ENCODE assay signal across 1 cellular context in genomic region chr15:75167588-75168076, GRCh38.
A peak's percentile ranks its signal among the peaks of the same experiment; 100 is the strongest.
TF ChIP-seq lines count a peak whose summit lies in the region.

No MANE protein-coding gene starts in this region.

TF ChIP-seq in K562, 482 proteins besides CTCF, POLR2A, EP300 and RAD21 (continued from another document and continues in another):
- TF ChIP-seq, protein P1, sequence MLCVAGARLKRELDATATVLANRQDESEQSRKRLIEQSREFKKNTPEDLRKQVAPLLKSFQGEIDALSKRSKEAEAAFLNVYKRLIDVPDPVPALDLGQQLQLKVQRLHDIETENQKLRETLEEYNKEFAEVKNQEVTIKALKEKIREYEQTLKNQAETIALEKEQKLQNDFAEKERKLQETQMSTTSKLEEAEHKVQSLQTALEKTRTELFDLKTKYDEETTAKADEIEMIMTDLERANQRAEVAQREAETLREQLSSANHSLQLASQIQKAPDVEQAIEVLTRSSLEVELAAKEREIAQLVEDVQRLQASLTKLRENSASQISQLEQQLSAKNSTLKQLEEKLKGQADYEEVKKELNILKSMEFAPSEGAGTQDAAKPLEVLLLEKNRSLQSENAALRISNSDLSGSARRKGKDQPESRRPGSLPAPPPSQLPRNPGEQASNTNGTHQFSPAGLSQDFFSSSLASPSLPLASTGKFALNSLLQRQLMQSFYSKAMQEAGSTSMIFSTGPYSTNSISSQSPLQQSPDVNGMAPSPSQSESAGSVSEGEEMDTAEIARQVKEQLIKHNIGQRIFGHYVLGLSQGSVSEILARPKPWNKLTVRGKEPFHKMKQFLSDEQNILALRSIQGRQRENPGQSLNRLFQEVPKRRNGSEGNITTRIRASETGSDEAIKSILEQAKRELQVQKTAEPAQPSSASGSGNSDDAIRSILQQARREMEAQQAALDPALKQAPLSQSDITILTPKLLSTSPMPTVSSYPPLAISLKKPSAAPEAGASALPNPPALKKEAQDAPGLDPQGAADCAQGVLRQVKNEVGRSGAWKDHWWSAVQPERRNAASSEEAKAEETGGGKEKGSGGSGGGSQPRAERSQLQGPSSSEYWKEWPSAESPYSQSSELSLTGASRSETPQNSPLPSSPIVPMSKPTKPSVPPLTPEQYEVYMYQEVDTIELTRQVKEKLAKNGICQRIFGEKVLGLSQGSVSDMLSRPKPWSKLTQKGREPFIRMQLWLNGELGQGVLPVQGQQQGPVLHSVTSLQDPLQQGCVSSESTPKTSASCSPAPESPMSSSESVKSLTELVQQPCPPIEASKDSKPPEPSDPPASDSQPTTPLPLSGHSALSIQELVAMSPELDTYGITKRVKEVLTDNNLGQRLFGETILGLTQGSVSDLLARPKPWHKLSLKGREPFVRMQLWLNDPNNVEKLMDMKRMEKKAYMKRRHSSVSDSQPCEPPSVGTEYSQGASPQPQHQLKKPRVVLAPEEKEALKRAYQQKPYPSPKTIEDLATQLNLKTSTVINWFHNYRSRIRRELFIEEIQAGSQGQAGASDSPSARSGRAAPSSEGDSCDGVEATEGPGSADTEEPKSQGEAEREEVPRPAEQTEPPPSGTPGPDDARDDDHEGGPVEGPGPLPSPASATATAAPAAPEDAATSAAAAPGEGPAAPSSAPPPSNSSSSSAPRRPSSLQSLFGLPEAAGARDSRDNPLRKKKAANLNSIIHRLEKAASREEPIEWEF (CRISPR knock-in tag; IDR thresholded peaks at IDR 0.05): no peak
- TF ChIP-seq ELF4 (CRISPR knock-in tag; IDR thresholded peaks at IDR 0.05) (no peak), ZBTB9 (CRISPR knock-in tag; IDR thresholded peaks at IDR 0.05) (no peak), ZBTB7A (IDR thresholded peaks at IDR 0.05; ENCODE audit: borderline replicate concordance, control insufficient read depth, low read depth, low read length) (no peak), DPF2 (IDR thresholded peaks at IDR 0.05) (peak; percentile 89), ZNF165 (CRISPR knock-in tag; IDR thresholded peaks at IDR 0.05; ENCODE audit: borderline replicate concordance) (no peak), BACH1 (tag; IDR thresholded peaks at IDR 0.05) (no peak), GABPA (tag; conservative IDR thresholded peaks at IDR 0.05; ENCODE audit: low read depth) (no peak; the same call in 1 of the 2 replicates), SRSF1 (IDR thresholded peaks at IDR 0.05; ENCODE audit: low read depth, low read length) (no peak), MCM3 (IDR thresholded peaks at IDR 0.05) (no peak), SNIP1 (IDR thresholded peaks at IDR 0.05; ENCODE audit: low read depth) (no peak), ZKSCAN3 (CRISPR knock-in tag; IDR thresholded peaks at IDR 0.05) (no peak), POLR3G (IDR thresholded peaks at IDR 0.05; ENCODE audit: extremely low read depth, insufficient read length, insufficient replicate concordance) (no peak), ARHGAP35 (IDR thresholded peaks at IDR 0.05; ENCODE audit: partially characterized antibody) (no peak), KAT2B (IDR thresholded peaks at IDR 0.05; ENCODE audit: low read depth, low read length) (no peak), HNRNPLL (IDR thresholded peaks at IDR 0.05; ENCODE audit: low read depth, low read length, poor library complexity, severe bottlenecking) (no peak), ZBTB26 (CRISPR knock-in tag; IDR thresholded peaks at IDR 0.05) (no peak), ZNF707 (CRISPR knock-in tag; conservative IDR thresholded peaks at IDR 0.05) (no peak), ZNF3 (CRISPR knock-in tag; IDR thresholded peaks at IDR 0.05) (no peak), KDM1A (IDR thresholded peaks at IDR 0.05) (0 out of 4 replicates have a peak, but pooled peaks of 1 of the 2 experiments have one; percentile 26), CBX2 (IDR thresholded peaks at IDR 0.05; ENCODE audit: insufficient read depth, low read length, poor library complexity, severe bottlenecking) (no peak), CHCHD3 (CRISPR knock-in tag; IDR thresholded peaks at IDR 0.05) (no peak), NFE2L1 (tag; IDR thresholded peaks at IDR 0.05; ENCODE audit: borderline replicate concordance, low read depth) (no peak), ZNF232 (CRISPR knock-in tag; IDR thresholded peaks at IDR 0.05) (no peak), CCAR2 (IDR thresholded peaks at IDR 0.05; ENCODE audit: low read depth, low read length) (no peak), NCOA4 (IDR thresholded peaks at IDR 0.05; ENCODE audit: partially characterized antibody) (no peak), ZNF212 (CRISPR knock-in tag; IDR thresholded peaks at IDR 0.05) (no peak), ARNT (IDR thresholded peaks at IDR 0.05) (peak in 1 of 2 experiments; percentile 46; a peak in 1 of 4 replicates), NEUROD1 (IDR thresholded peaks at IDR 0.05; ENCODE audit: borderline replicate concordance, low read depth, low read length, partially characterized antibody) (no peak), KDM2B (CRISPR knock-in tag; IDR thresholded peaks at IDR 0.05) (no peak), HDAC8 (tag; IDR thresholded peaks at IDR 0.05) (no peak), TRIM24 (IDR thresholded peaks at IDR 0.05) (peak; percentile 11 to 59; a peak in 2 of 4 replicates), CREB3 (tag; conservative IDR thresholded peaks at IDR 0.05; ENCODE audit: low read depth) (no peak), ZFX (CRISPR knock-in tag; IDR thresholded peaks at IDR 0.05) (no peak), RBM22 (IDR thresholded peaks at IDR 0.05; ENCODE audit: low read depth, low read length, poor library complexity, severe bottlenecking) (no peak), ZNF347 (CRISPR knock-in tag; IDR thresholded peaks at IDR 0.05; ENCODE audit: low read depth) (no peak), ADNP (tag; IDR thresholded peaks at IDR 0.05) (no peak), NFXL1 (CRISPR knock-in tag; IDR thresholded peaks at IDR 0.05) (no peak), RBM25 (IDR thresholded peaks at IDR 0.05; ENCODE audit: low read depth, low read length, severe bottlenecking) (no peak), CBFB (CRISPR knock-in tag; IDR thresholded peaks at IDR 0.05) (no peak), SMAD1 (IDR thresholded peaks at IDR 0.05; ENCODE audit: low read depth, low read length, partially characterized antibody) (no peak), ZNF644 (tag; IDR thresholded peaks at IDR 0.05; ENCODE audit: low read depth) (no peak), NUFIP1 (IDR thresholded peaks at IDR 0.05; ENCODE audit: partially characterized antibody) (no peak), U2AF1 (optimal IDR thresholded peaks at IDR 0.05; ENCODE audit: low read depth, low read length) (no peak), ZNF217 (CRISPR knock-in tag; IDR thresholded peaks at IDR 0.05) (no peak), SIRT6 (IDR thresholded peaks at IDR 0.05; ENCODE audit: low read depth, low read length) (no peak), SMARCC2 (IDR thresholded peaks at IDR 0.05; ENCODE audit: low read depth) (peak; percentile 42; the same call in 1 of the 2 replicates), GABPB1 (CRISPR knock-in tag; IDR thresholded peaks at IDR 0.05) (no peak), CTBP1 (IDR thresholded peaks at IDR 0.05; ENCODE audit: borderline replicate concordance) (0 out of 2 replicates have a peak, but pooled peaks have one; percentile 24), ASH1L (IDR thresholded peaks at IDR 0.05; ENCODE audit: borderline replicate concordance, low read depth, partially characterized antibody) (no peak), CEBPG (CRISPR knock-in tag; IDR thresholded peaks at IDR 0.05) (no peak), CEBPG (tag; conservative IDR thresholded peaks at IDR 0.05 in 1 of 2, IDR thresholded peaks at IDR 0.05 in 1 of 2) (no peak), ETS2 (tag; IDR thresholded peaks at IDR 0.05; ENCODE audit: borderline replicate concordance, poor library complexity, severe bottlenecking) (no peak), SP2 (IDR thresholded peaks at IDR 0.05; ENCODE audit: extremely low read depth, low read depth, low read length, poor library complexity, severe bottlenecking) (no peak), USF1 (CRISPR knock-in tag; IDR thresholded peaks at IDR 0.05) (no peak), TOE1 (IDR thresholded peaks at IDR 0.05; ENCODE audit: borderline replicate concordance) (no peak), TOE1 (CRISPR knock-in tag; IDR thresholded peaks at IDR 0.05; ENCODE audit: borderline replicate concordance, low read depth) (no peak), BDP1 (IDR thresholded peaks at IDR 0.05; ENCODE audit: insufficient read depth, insufficient read length) (no peak), CHD2 (IDR thresholded peaks at IDR 0.05; ENCODE audit: low read depth, low read length) (no peak), MTA3 (IDR thresholded peaks at IDR 0.05; ENCODE audit: borderline replicate concordance) (no peak), CSDE1 (IDR thresholded peaks at IDR 0.05) (no peak)
- TF ChIP-seq, protein P2, sequence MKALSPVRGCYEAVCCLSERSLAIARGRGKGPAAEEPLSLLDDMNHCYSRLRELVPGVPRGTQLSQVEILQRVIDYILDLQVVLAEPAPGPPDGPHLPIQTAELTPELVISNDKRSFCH (CRISPR knock-in tag; IDR thresholded peaks at IDR 0.05): no peak
- TF ChIP-seq, protein P2 (tag; IDR thresholded peaks at IDR 0.05): no peak
- TF ChIP-seq, protein P3, sequence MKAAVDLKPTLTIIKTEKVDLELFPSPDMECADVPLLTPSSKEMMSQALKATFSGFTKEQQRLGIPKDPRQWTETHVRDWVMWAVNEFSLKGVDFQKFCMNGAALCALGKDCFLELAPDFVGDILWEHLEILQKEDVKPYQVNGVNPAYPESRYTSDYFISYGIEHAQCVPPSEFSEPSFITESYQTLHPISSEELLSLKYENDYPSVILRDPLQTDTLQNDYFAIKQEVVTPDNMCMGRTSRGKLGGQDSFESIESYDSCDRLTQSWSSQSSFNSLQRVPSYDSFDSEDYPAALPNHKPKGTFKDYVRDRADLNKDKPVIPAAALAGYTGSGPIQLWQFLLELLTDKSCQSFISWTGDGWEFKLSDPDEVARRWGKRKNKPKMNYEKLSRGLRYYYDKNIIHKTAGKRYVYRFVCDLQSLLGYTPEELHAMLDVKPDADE (conservative IDR thresholded peaks at IDR 0.05; ENCODE audit: control insufficient read depth, low read depth, low read length): no peak
- TF ChIP-seq, protein P4, sequence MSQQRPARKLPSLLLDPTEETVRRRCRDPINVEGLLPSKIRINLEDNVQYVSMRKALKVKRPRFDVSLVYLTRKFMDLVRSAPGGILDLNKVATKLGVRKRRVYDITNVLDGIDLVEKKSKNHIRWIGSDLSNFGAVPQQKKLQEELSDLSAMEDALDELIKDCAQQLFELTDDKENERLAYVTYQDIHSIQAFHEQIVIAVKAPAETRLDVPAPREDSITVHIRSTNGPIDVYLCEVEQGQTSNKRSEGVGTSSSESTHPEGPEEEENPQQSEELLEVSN (IDR thresholded peaks at IDR 0.05; ENCODE audit: borderline replicate concordance in 1 of 2, extremely low read depth in 1 of 2, insufficient read depth in 1 of 2, insufficient read length in 1 of 2, low read depth in 1 of 2, low read length in 1 of 2, poor library complexity in 1 of 2, severe bottlenecking in 1 of 2): no peak
- TF ChIP-seq, protein P5, sequence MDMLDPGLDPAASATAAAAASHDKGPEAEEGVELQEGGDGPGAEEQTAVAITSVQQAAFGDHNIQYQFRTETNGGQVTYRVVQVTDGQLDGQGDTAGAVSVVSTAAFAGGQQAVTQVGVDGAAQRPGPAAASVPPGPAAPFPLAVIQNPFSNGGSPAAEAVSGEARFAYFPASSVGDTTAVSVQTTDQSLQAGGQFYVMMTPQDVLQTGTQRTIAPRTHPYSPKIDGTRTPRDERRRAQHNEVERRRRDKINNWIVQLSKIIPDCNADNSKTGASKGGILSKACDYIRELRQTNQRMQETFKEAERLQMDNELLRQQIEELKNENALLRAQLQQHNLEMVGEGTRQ (CRISPR knock-in tag; IDR thresholded peaks at IDR 0.05): no peak
- TF ChIP-seq, protein P6, sequence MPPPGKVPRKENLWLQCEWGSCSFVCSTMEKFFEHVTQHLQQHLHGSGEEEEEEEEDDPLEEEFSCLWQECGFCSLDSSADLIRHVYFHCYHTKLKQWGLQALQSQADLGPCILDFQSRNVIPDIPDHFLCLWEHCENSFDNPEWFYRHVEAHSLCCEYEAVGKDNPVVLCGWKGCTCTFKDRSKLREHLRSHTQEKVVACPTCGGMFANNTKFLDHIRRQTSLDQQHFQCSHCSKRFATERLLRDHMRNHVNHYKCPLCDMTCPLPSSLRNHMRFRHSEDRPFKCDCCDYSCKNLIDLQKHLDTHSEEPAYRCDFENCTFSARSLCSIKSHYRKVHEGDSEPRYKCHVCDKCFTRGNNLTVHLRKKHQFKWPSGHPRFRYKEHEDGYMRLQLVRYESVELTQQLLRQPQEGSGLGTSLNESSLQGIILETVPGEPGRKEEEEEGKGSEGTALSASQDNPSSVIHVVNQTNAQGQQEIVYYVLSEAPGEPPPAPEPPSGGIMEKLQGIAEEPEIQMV (tag; conservative IDR thresholded peaks at IDR 0.05; ENCODE audit: low read depth): no peak
